ENCODE assay signal across 8 cellular contexts in genomic region chrX:102950908-102951866, GRCh38. TPM values are rescaled to one million over a fixed set of nuclear protein-coding genes. Genes with fewer than 3 reads are reported as not detected.
DNase-seq lines count a peak whose midpoint lies in the region; ATAC-seq, FAIRE-seq and TF ChIP-seq lines count a peak whose summit lies in the region.

No MANE protein-coding gene starts in this region.

- no peaks in the 10 kb centered on the region for H3K27me3 ChIP-seq in vagina

- peaks cover 12% of the 10 kb centered on the region for H3K9me3 Mint-ChIP-seq in osteocyte (ENCODE audit: unreplicated experiment)

- H3K36me3 ChIP-seq in vagina = no peaks in the 10 kb centered on the region

- intact Hi-C loops in vagina (cut with DNase I) = no loop called here

- H3K4me3 ChIP-seq in vagina = no peak overlapping the region

- H3K36me3 Mint-ChIP-seq in osteocyte (ENCODE audit: unreplicated experiment) = no peaks in the 10 kb centered on the region

- no peaks in the 10 kb centered on the region for H3K4me1 ChIP-seq in vagina

- DNase-seq in COR-L47 (lab: John Stamatoyannopoulos, UW) (peak; percentile 10), LHCN-M2 (ENCODE audit: low read depth) (peak; percentile 42), SHP77 (lab: John Stamatoyannopoulos, UW) (peak; percentile 8 to 32), frontal cortex (ENCODE audit: low spot score in 2 of 2) (peak; percentile 7 to 11), osteocyte (ENCODE audit: extremely low spot score, unreplicated experiment) (no peak), vagina (ENCODE audit: extremely low spot score in 2 of 2) (no peak)
- peak; percentile 31 for DNase-seq in activated T-helper 9 cell treated with anti-CD3 and anti-CD28 coated beads, Interleukin-2, amount 50 U/mL, for 16 hours (ENCODE audit: low read depth)

- no peak for TF ChIP-seq POLR2A in vagina (IDR thresholded peaks at IDR 0.05)

- H3K4me1 Mint-ChIP-seq in osteocyte (ENCODE audit: unreplicated experiment) = peaks cover 2% of the 10 kb centered on the region

- no peaks in the 10 kb centered on the region for H3K27me3 Mint-ChIP-seq in osteocyte (ENCODE audit: unreplicated experiment)

- no peak overlapping the region for H3K27ac Mint-ChIP-seq in osteocyte (ENCODE audit: unreplicated experiment)

- TF ChIP-seq CTCF in osteocyte (IDR thresholded peaks at IDR 0.05) (peak; percentile 61), vagina (IDR thresholded peaks at IDR 0.05) (peak in 2 of 3 experiments; percentile 20 to 23)

- H3K27ac ChIP-seq in vagina = no peak overlapping the region

- H3K4me3 Mint-ChIP-seq in osteocyte (ENCODE audit: unreplicated experiment) = peak overlapping the region; percentile 52

- peak; percentile 76 for ATAC-seq in GM21526 (IDR thresholded peaks at IDR 0.05; ENCODE audit: low FRiP score, unreplicated experiment)

- no peaks in the 10 kb centered on the region for H3K9me3 ChIP-seq in vagina

- no peak for FAIRE-seq in frontal cortex (lab: Jason Lieb, UNC)

RNA-seq across cellular contexts. Expression of gene RAB40AL, which starts 14.1 kb away (rescaled TPM):
- not detected in 2 replicates for total RNA-seq in LHCN-M2 (2014; rRNA removed)
- polyA plus RNA-seq in LHCN-M2 (2012) = 0.12 TPM
- 0.82 TPM for total RNA-seq in frontal cortex
- 0.81 and 1.3 TPM in 2 replicates for total RNA-seq in osteocyte
- total RNA-seq in vagina = 9.6 TPM

Comparison
In these comparisons a context has a peak if more than half of its experiments do, and no peak if none do; other contexts are left out.
1. DNase-seq: peak in COR-L47 (single experiment), LHCN-M2 (single experiment), SHP77 (2 of 2), activated T-helper 9 cell treated with anti-CD3 and anti-CD28 coated beads, Interleukin-2, amount 50 U/mL, for 16 hours (single experiment) and frontal cortex (2 of 2); none in osteocyte (single experiment) and vagina (0 of 2).